Comparison of ENCODE assay signal across 29 cellular contexts in the genomic region with DNA sequence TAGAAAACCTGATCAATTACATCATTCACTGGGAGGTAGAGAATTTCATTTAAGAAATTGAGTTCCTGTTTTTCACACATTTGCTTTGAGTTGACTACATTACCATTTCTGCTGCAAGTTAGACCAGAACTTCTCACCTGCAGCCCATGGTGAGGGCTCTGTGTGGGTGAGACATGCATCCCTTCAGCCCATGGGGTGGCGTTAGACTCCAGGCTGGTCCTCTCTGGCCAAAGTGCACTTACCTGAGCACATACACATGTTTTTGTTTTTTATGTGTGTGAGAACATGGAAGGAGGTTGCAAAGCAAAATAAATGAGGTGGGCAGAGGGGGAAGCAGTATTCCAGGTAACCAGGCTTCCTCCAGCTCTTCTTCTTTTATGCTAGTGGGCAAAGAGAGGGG.
"Had no signal": no experiment of that assay in that cellular context is flagged by ENCODE, and none has a peak within 500 bp of the region (broad histone marks: within the 10 kb centered on the region; RNA-seq: fewer than 3 reads in every experiment).

No MANE protein-coding gene starts in this region.

- H3K36me3 ChIP-seq: brain microvascular endothelial cell, pancreas, prostate gland, sigmoid colon, uterus had no signal

- H3K27ac ChIP-seq: brain microvascular endothelial cell, pancreas, sigmoid colon, uterus had no signal

- H3K4me3 ChIP-seq: pancreas, prostate gland, sigmoid colon, uterus had no signal

- FAIRE-seq: astrocyte, pancreas, small intestine had no signal

- H3K9me3 ChIP-seq: pancreas, prostate gland, sigmoid colon, uterus had no signal

- H3K4me1 ChIP-seq: pancreas, uterus had no signal

- DNase-seq: activated CD4-positive, alpha-beta memory T cell treated with anti-CD3 and anti-CD28 coated beads for 36 hours; activated CD4-positive, alpha-beta T cell treated with anti-CD3 and anti-CD28 coated beads, Interleukin-2, amount 10 ng/mL, durations not matched to agents 24 days and 14 days; activated CD4-positive, CD25-positive, alpha-beta regulatory T cell treated with anti-CD3 and anti-CD28 coated beads, Interleukin-2, amount 50 U/mL, for 72 hours; activated CD8-positive, alpha-beta memory T cell treated with anti-CD3 and anti-CD28 coated beads, Interleukin-2, amount 50 U/mL, for 4 hours; activated gamma-delta T cell treated with Interleukin-2 at 50 U/mL for 16 hours; activated naive CD4-positive, alpha-beta T cell treated with anti-CD3 and anti-CD28 coated beads, Interleukin-2, amount 50 U/mL, for 16 hours; activated T-cell treated with anti-CD3 and anti-CD28 coated beads, Interleukin-2, amount 50 U/mL, for 24 hours; amniotic stem cell; brain microvascular endothelial cell; caudate nucleus; foreskin fibroblast; head of caudate nucleus; hippocampal formation; immature natural killer cell; midbrain; naive thymus-derived CD4-positive, alpha-beta T cell; nucleus accumbens; pancreas; retina; sigmoid colon; small intestine; stimulated activated CD4-positive, alpha-beta T cell treated with anti-CD3 and anti-CD28 coated beads, Interleukin-4, amount 100 ng/mL, for 24 hours; substantia nigra; T1000; uterus had no signal

- ATAC-seq: esophagus mucosa; naive thymus-derived CD4-positive, alpha-beta T cell; stimulated activated effector memory CD8-positive, alpha-beta T cell treated with anti-CD3 and anti-CD28 coated beads, Interleukin-12 subunit alpha, Interleukin-12 subunit beta, amount 100 ng/mL, for 72 hours had no signal

- H3K27me3 ChIP-seq: brain microvascular endothelial cell, pancreas, uterus had no signal
